20 cellular contexts compared by ENCODE assay signal in the genomic region with DNA sequence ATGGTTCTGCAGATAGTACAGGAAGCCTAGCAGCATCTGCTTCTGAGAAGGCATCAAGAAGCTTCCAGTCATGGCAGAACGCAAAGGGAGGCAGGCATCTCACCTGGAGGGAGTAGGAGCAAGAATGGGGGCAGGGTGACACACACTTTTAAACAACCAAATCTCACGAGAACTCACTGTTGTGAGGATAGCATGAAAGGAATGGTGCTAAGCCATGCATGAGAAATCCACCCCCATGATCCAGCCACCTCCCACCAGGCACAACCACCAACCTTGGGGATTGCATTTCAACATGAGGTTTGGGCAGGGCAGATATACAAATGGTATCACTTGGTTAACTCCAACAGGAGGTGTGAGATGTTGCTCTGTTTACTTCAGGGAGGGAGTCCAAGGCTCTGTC.
"Had no signal": no experiment of that assay in that cellular context is flagged by ENCODE, and none has a peak within 500 bp of the region (broad histone marks: within the 10 kb centered on the region; RNA-seq: fewer than 3 reads in every experiment).

No MANE protein-coding gene starts in this region.

- H3K4me3 ChIP-seq: SJSA1, SK-N-MC had no signal

- H3K36me3 ChIP-seq: SJSA1 had no signal

- FAIRE-seq: RCC 7860 had no signal

- H3K27me3 ChIP-seq: SJSA1 had no signal

- DNase-seq: KBM-7, MV-4-11, NCI-H1048, NCI-H1105, NCI-H1417, NCI-H1436 treated with DMSO at 0.1 percent for 48 hours, NCI-H1694, NCI-H187 treated with DMSO at 0.1 percent for 48 hours, NCI-H2029 treated with DMSO at 0.1 percent for 48 hours, NCI-H2171 treated with DMSO at 0.1 percent for 48 hours, NCI-H345, NCI-H446 treated with DMSO at 0.1 percent for 48 hours, NCI-H510A treated with DMSO at 0.1 percent for 48 hours, NCI-H774, Right ventricle myocardium superior, RPMI8226, SIG-M5 had no signal
